Comparison of ENCODE assay signal across 25 cellular contexts in genomic region chr12:3461391-3461790, GRCh38. TPM values are rescaled to one million over a fixed set of nuclear protein-coding genes. Genes with fewer than 3 reads are reported as not detected.
"Had no signal": no experiment of that assay in that cellular context is flagged by ENCODE, and none has a peak within 500 bp of the region (broad histone marks: within the 10 kb centered on the region; RNA-seq: fewer than 3 reads in every experiment).

No MANE protein-coding gene starts in this region.

- H3K36me3 ChIP-seq: sigmoid colon, thoracic aorta, upper lobe of left lung had no signal

- H3K27ac Mint-ChIP-seq: activated B cell treated with CpG ODN at 0.5 μM for 24 hours; activated CD4-positive, alpha-beta memory T cell treated with anti-CD3 and anti-CD28 coated beads, Interleukin-2, amount 10 ng/mL, durations not matched to agents 7 days and 5 days; activated naive CD8-positive, alpha-beta T cell treated with anti-CD3 and anti-CD28 coated beads, Interleukin-2, amount 10 ng/mL, durations not matched to agents 7 days and 5 days; activated T-helper 2 cell treated with anti-CD3 and anti-CD28 coated beads, Interferon-gamma antibody, Interleukin-2, Interleukin-4, amounts not matched to agents 10 μg/mL and 5 μg/mL and 100 μg/mL, durations not matched to agents 14 hours and 24 hours and 36 hours; naive thymus-derived CD8-positive, alpha-beta T cell; stimulated activated naive B cell treated with anti-CD40 and anti-IgM and Interleukin-4, amounts not matched to agents 10 μg/mL and 1 μg/mL and 100 μg/mL, for 72 hours had no signal

- H3K4me1 Mint-ChIP-seq: activated B cell treated with CpG ODN at 0.5 μM for 24 hours; activated CD4-positive, alpha-beta memory T cell treated with anti-CD3 and anti-CD28 coated beads, Interleukin-2, amount 10 ng/mL, durations not matched to agents 7 days and 5 days; activated naive CD8-positive, alpha-beta T cell treated with anti-CD3 and anti-CD28 coated beads, Interleukin-2, amount 10 ng/mL, durations not matched to agents 7 days and 5 days; naive thymus-derived CD8-positive, alpha-beta T cell; stimulated activated naive B cell treated with anti-CD40 and anti-IgM and Interleukin-4, amounts not matched to agents 10 μg/mL and 1 μg/mL and 100 μg/mL, for 72 hours had no signal

- DNase-seq: activated B cell treated with CpG ODN at 0.5 μM for 24 hours; activated CD4-positive, alpha-beta memory T cell treated with anti-CD3 and anti-CD28 coated beads, Interleukin-2, amount 10 ng/mL, durations not matched to agents 7 days and 5 days; activated CD4-positive, alpha-beta T cell treated with anti-CD3 and anti-CD28 coated beads for 48 hours; activated naive CD4-positive, alpha-beta T cell treated with Interleukin-2 at 50 U/mL for 16 hours; activated naive CD8-positive, alpha-beta T cell treated with anti-CD3 and anti-CD28 coated beads, Interleukin-2, amount 10 ng/mL, durations not matched to agents 7 days and 5 days; activated T-cell treated with anti-CD3 and anti-CD28 coated beads, Interleukin-2, amount 50 U/mL, for 1 hour; amygdala; body of pancreas; central memory CD4-positive, alpha-beta T cell; erythroblast; foreskin melanocyte; mesenchymal stem cell; naive thymus-derived CD8-positive, alpha-beta T cell; sigmoid colon; stimulated activated naive B cell treated with anti-CD40 and anti-IgM and Interleukin-4, amounts not matched to agents 10 μg/mL and 1 μg/mL and 100 μg/mL, for 72 hours; T-helper 1 cell; T-helper 9 cell; upper lobe of left lung had no signal

- H3K9me3 ChIP-seq: body of pancreas, sigmoid colon, thoracic aorta, upper lobe of left lung had no signal

- H3K4me3 Mint-ChIP-seq: activated B cell treated with CpG ODN at 0.5 μM for 24 hours; activated CD4-positive, alpha-beta memory T cell treated with anti-CD3 and anti-CD28 coated beads, Interleukin-2, amount 10 ng/mL, durations not matched to agents 7 days and 5 days; activated naive CD8-positive, alpha-beta T cell treated with anti-CD3 and anti-CD28 coated beads, Interleukin-2, amount 10 ng/mL, durations not matched to agents 7 days and 5 days; naive thymus-derived CD8-positive, alpha-beta T cell; stimulated activated naive B cell treated with anti-CD40 and anti-IgM and Interleukin-4, amounts not matched to agents 10 μg/mL and 1 μg/mL and 100 μg/mL, for 72 hours had no signal

- H3K9me3 Mint-ChIP-seq: activated B cell treated with CpG ODN at 0.5 μM for 24 hours; activated CD4-positive, alpha-beta memory T cell treated with anti-CD3 and anti-CD28 coated beads, Interleukin-2, amount 10 ng/mL, durations not matched to agents 7 days and 5 days; activated naive CD8-positive, alpha-beta T cell treated with anti-CD3 and anti-CD28 coated beads, Interleukin-2, amount 10 ng/mL, durations not matched to agents 7 days and 5 days; activated T-helper 2 cell treated with anti-CD3 and anti-CD28 coated beads, Interferon-gamma antibody, Interleukin-2, Interleukin-4, amounts not matched to agents 10 μg/mL and 5 μg/mL and 100 μg/mL, durations not matched to agents 14 hours and 24 hours and 36 hours; naive thymus-derived CD8-positive, alpha-beta T cell; stimulated activated naive B cell treated with anti-CD40 and anti-IgM and Interleukin-4, amounts not matched to agents 10 μg/mL and 1 μg/mL and 100 μg/mL, for 72 hours had no signal

- H3K27me3 ChIP-seq: body of pancreas, upper lobe of left lung had no signal

- H3K4me1 ChIP-seq: body of pancreas, sigmoid colon, upper lobe of left lung had no signal

- H3K27ac ChIP-seq: body of pancreas, sigmoid colon, thoracic aorta, upper lobe of left lung had no signal

- H3K4me3 ChIP-seq: body of pancreas, sigmoid colon, thoracic aorta, upper lobe of left lung had no signal

- H3K36me3 Mint-ChIP-seq: activated naive CD8-positive, alpha-beta T cell treated with anti-CD3 and anti-CD28 coated beads, Interleukin-2, amount 10 ng/mL, durations not matched to agents 7 days and 5 days; naive thymus-derived CD8-positive, alpha-beta T cell; stimulated activated naive B cell treated with anti-CD40 and anti-IgM and Interleukin-4, amounts not matched to agents 10 μg/mL and 1 μg/mL and 100 μg/mL, for 72 hours had no signal

- ATAC-seq: body of pancreas; naive thymus-derived CD8-positive, alpha-beta T cell; stimulated activated naive B cell treated with anti-CD40 and anti-IgM and Interleukin-4, amounts not matched to agents 10 μg/mL and 1 μg/mL and 100 μg/mL, for 72 hours had no signal

RNA-seq across cellular contexts. Expression of gene PRMT8, which starts 29.6 kb away (rescaled TPM):
- total RNA-seq: activated B cell treated with CpG ODN at 0.5 μM for 24 hours; activated CD4-positive, alpha-beta memory T cell treated with anti-CD3 and anti-CD28 coated beads, Interleukin-2, amount 10 ng/mL, durations not matched to agents 7 days and 5 days; activated naive CD8-positive, alpha-beta T cell treated with anti-CD3 and anti-CD28 coated beads, Interleukin-2, amount 10 ng/mL, durations not matched to agents 7 days and 5 days; activated T-helper 2 cell treated with anti-CD3 and anti-CD28 coated beads, Interferon-gamma antibody, Interleukin-2, Interleukin-4, amounts not matched to agents 10 μg/mL and 5 μg/mL and 100 μg/mL, durations not matched to agents 14 hours and 24 hours and 36 hours; kidney epithelial cell; lower leg skin; mucosa of gallbladder; naive thymus-derived CD8-positive, alpha-beta T cell; osteocyte; pulmonary artery endothelial cell; thoracic aorta had no signal
- polyA plus RNA-seq: naive thymus-derived CD8-positive, alpha-beta T cell had no signal
